1 cellular context compared by ENCODE assay signal in genomic region chr1:230126529-230127104, GRCh38.
TF ChIP-seq lines count a peak whose summit lies in the region.

No MANE protein-coding gene starts in this region.

TF ChIP-seq in K562, 482 proteins besides CTCF, POLR2A, EP300 and RAD21 (continued from another document and continues in another):
- TF ChIP-seq PRDM10 (IDR thresholded peaks at IDR 0.05; ENCODE audit: partially characterized antibody) (peak; percentile 91), FOXM1 (IDR thresholded peaks at IDR 0.05; ENCODE audit: low read depth) (no peak), FOXM1 (CRISPR knock-in tag; IDR thresholded peaks at IDR 0.05; ENCODE audit: low read depth) (no peak), ZNF224 (CRISPR knock-in tag; IDR thresholded peaks at IDR 0.05) (no peak), CEBPG (CRISPR knock-in tag; IDR thresholded peaks at IDR 0.05) (no peak), CEBPG (tag; conservative IDR thresholded peaks at IDR 0.05 in 1 of 2, IDR thresholded peaks at IDR 0.05 in 1 of 2) (no peak), ETV1 (tag; conservative IDR thresholded peaks at IDR 0.05; ENCODE audit: low read depth) (no peak; the same call in none of the 2 replicates), SMAD4 (CRISPR knock-in tag; conservative IDR thresholded peaks at IDR 0.05) (peak; percentile 61), DEAF1 (CRISPR knock-in tag; IDR thresholded peaks at IDR 0.05) (no peak), PHF8 (IDR thresholded peaks at IDR 0.05; ENCODE audit: borderline replicate concordance, low read length) (peak; percentile 22; the same call in 1 of the 2 replicates), STAG1 (CRISPR knock-in tag; IDR thresholded peaks at IDR 0.05; ENCODE audit: borderline replicate concordance) (no peak), ESRRB (CRISPR knock-in tag; IDR thresholded peaks at IDR 0.05; ENCODE audit: borderline replicate concordance) (no peak), SETDB1 (IDR thresholded peaks at IDR 0.05; ENCODE audit: low read length) (no peak), MAFK (IDR thresholded peaks at IDR 0.05; ENCODE audit: low read length) (no peak), NBN (IDR thresholded peaks at IDR 0.05; ENCODE audit: low read depth) (no peak), EWSR1 (IDR thresholded peaks at IDR 0.05; ENCODE audit: borderline replicate concordance, low read depth, partially characterized antibody) (no peak), FOSL1 (tag; conservative IDR thresholded peaks at IDR 0.05) (no peak), REST (CRISPR knock-in tag; IDR thresholded peaks at IDR 0.05; ENCODE audit: low read depth) (no peak), SRSF7 (optimal IDR thresholded peaks at IDR 0.05; ENCODE audit: low read depth, low read length) (no peak), ZNF274 (IDR thresholded peaks at IDR 0.05; ENCODE audit: borderline replicate concordance, low read depth, low read length) (no peak; the same call in 1 of the 2 replicates), FOXP1 (CRISPR knock-in tag; IDR thresholded peaks at IDR 0.05) (no peak), NCOA1 (IDR thresholded peaks at IDR 0.05; ENCODE audit: low read depth) (no peak), ERF (CRISPR knock-in tag; IDR thresholded peaks at IDR 0.05) (no peak), TARDBP (IDR thresholded peaks at IDR 0.05) (no peak), PTTG1 (tag; IDR thresholded peaks at IDR 0.05; ENCODE audit: low read depth) (peak; percentile 25; the same call in 1 of the 2 replicates), NR4A1 (CRISPR knock-in tag; IDR thresholded peaks at IDR 0.05) (no peak), NR4A1 (tag; IDR thresholded peaks at IDR 0.05) (peak; percentile 75; the same call in 1 of the 2 replicates), SMC3 (conservative IDR thresholded peaks at IDR 0.05; ENCODE audit: insufficient read depth, low read depth, low read length) (no peak), MEF2D (tag; conservative IDR thresholded peaks at IDR 0.05; ENCODE audit: low read depth) (peak; percentile 73), HCFC1 (IDR thresholded peaks at IDR 0.05; ENCODE audit: low read depth, low read length) (no peak), MAFF (IDR thresholded peaks at IDR 0.05; ENCODE audit: low read length) (no peak), GTF2F1 (IDR thresholded peaks at IDR 0.05; ENCODE audit: low read depth, low read length) (no peak), ZFP30 (CRISPR knock-in tag; IDR thresholded peaks at IDR 0.05; ENCODE audit: borderline replicate concordance) (no peak), ZBTB34 (CRISPR knock-in tag; IDR thresholded peaks at IDR 0.05) (no peak), ZFP36 (IDR thresholded peaks at IDR 0.05; ENCODE audit: low read depth, low read length, partially characterized antibody) (no peak), IRF2 (CRISPR knock-in tag; IDR thresholded peaks at IDR 0.05) (no peak), ZNF431 (CRISPR knock-in tag; IDR thresholded peaks at IDR 0.05) (no peak), ZNF354B (CRISPR knock-in tag; IDR thresholded peaks at IDR 0.05) (peak; percentile 56; the same call in 1 of the 2 replicates), BRD9 (IDR thresholded peaks at IDR 0.05; ENCODE audit: low read depth, partially characterized antibody) (peak; percentile 11)
- TF ChIP-seq, protein P1, sequence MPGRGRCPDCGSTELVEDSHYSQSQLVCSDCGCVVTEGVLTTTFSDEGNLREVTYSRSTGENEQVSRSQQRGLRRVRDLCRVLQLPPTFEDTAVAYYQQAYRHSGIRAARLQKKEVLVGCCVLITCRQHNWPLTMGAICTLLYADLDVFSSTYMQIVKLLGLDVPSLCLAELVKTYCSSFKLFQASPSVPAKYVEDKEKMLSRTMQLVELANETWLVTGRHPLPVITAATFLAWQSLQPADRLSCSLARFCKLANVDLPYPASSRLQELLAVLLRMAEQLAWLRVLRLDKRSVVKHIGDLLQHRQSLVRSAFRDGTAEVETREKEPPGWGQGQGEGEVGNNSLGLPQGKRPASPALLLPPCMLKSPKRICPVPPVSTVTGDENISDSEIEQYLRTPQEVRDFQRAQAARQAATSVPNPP (IDR thresholded peaks at IDR 0.05; ENCODE audit: borderline replicate concordance, insufficient read depth, insufficient read length) = no peak
- TF ChIP-seq, protein P2, sequence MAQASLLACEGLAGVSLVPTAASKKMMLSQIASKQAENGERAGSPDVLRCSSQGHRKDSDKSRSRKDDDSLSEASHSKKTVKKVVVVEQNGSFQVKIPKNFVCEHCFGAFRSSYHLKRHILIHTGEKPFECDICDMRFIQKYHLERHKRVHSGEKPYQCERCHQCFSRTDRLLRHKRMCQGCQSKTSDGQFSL (CRISPR knock-in tag; IDR thresholded peaks at IDR 0.05) = no peak
- TF ChIP-seq, protein P2 (tag; IDR thresholded peaks at IDR 0.05) = peak in 1 of 2 experiments; percentile 61; a peak in 1 of 4 replicates
- TF ChIP-seq, protein P3, sequence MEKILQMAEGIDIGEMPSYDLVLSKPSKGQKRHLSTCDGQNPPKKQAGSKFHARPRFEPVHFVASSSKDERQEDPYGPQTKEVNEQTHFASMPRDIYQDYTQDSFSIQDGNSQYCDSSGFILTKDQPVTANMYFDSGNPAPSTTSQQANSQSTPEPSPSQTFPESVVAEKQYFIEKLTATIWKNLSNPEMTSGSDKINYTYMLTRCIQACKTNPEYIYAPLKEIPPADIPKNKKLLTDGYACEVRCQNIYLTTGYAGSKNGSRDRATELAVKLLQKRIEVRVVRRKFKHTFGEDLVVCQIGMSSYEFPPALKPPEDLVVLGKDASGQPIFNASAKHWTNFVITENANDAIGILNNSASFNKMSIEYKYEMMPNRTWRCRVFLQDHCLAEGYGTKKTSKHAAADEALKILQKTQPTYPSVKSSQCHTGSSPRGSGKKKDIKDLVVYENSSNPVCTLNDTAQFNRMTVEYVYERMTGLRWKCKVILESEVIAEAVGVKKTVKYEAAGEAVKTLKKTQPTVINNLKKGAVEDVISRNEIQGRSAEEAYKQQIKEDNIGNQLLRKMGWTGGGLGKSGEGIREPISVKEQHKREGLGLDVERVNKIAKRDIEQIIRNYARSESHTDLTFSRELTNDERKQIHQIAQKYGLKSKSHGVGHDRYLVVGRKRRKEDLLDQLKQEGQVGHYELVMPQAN (IDR thresholded peaks at IDR 0.05; ENCODE audit: borderline replicate concordance) = no peak
- TF ChIP-seq, protein P4, sequence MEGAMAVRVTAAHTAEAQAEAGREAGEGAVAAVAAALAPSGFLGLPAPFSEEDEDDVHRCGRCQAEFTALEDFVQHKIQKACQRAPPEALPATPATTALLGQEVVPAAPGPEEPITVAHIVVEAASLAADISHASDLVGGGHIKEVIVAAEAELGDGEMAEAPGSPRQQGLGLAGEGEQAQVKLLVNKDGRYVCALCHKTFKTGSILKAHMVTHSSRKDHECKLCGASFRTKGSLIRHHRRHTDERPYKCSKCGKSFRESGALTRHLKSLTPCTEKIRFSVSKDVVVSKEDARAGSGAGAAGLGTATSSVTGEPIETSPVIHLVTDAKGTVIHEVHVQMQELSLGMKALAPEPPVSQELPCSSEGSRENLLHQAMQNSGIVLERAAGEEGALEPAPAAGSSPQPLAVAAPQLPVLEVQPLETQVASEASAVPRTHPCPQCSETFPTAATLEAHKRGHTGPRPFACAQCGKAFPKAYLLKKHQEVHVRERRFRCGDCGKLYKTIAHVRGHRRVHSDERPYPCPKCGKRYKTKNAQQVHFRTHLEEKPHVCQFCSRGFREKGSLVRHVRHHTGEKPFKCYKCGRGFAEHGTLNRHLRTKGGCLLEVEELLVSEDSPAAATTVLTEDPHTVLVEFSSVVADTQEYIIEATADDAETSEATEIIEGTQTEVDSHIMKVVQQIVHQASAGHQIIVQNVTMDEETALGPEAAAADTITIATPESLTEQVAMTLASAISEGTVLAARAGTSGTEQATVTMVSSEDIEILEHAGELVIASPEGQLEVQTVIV (CRISPR knock-in tag; IDR thresholded peaks at IDR 0.05; ENCODE audit: borderline replicate concordance) = no peak
- TF ChIP-seq, protein P5, sequence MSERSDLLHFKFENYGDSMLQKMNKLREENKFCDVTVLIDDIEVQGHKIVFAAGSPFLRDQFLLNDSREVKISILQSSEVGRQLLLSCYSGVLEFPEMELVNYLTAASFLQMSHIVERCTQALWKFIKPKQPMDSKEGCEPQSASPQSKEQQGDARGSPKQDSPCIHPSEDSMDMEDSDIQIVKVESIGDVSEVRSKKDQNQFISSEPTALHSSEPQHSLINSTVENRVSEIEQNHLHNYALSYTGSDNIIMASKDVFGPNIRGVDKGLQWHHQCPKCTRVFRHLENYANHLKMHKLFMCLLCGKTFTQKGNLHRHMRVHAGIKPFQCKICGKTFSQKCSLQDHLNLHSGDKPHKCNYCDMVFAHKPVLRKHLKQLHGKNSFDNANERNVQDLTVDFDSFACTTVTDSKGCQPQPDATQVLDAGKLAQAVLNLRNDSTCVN (CRISPR knock-in tag; IDR thresholded peaks at IDR 0.05) = 0 out of 2 replicates have a peak, but pooled peaks have one; percentile 59
